In genomic region chr10:118607768-118608354, GRCh38 we compare ENCODE assay signal across 26 cellular contexts. TPM values are rescaled to one million over a fixed set of nuclear protein-coding genes. Genes with fewer than 3 reads are reported as not detected.
"Had no signal": no experiment of that assay in that cellular context is flagged by ENCODE, and none has a peak within 500 bp of the region (broad histone marks: within the 10 kb centered on the region; RNA-seq: fewer than 3 reads in every experiment).

No MANE protein-coding gene starts in this region.

- H3K4me2 ChIP-seq: neural progenitor cell had no signal

- H3K27ac Mint-ChIP-seq: neural progenitor cell; stimulated activated naive B cell treated with anti-CD40 and anti-IgM and Interleukin-4, amounts not matched to agents 10 μg/mL and 1 μg/mL and 100 μg/mL, for 72 hours; stimulated activated naive CD8-positive, alpha-beta T cell treated with anti-CD3 and anti-CD28 coated beads, Interleukin-15, amount 100 ng/mL, for 72 hours had no signal

- DNase-seq: cortex of kidney; dorsolateral prefrontal cortex; effector CD8-positive, alpha-beta T cell; heart right ventricle; hypothalamus; kidney glomerular epithelial cell; mucosa of descending colon; naive thymus-derived CD8-positive, alpha-beta T cell; posterior cingulate gyrus; spleen; stimulated activated CD4-positive, alpha-beta T cell treated with anti-CD3 and anti-CD28 coated beads, Interleukin-15, amount 100 ng/mL, for 24 hours; stimulated activated CD4-positive, alpha-beta T cell treated with anti-CD3 and anti-CD28 coated beads, Interleukin-1b, Interleukin-23, amount 100 ng/mL, for 48 hours; stimulated activated CD4-positive, alpha-beta T cell treated with anti-CD3 and anti-CD28 coated beads, Interleukin-4, amount 100 ng/mL, for 24 hours; stimulated activated naive B cell treated with anti-CD40 and anti-IgM and Interleukin-4, amounts not matched to agents 10 μg/mL and 1 μg/mL and 100 μg/mL, for 72 hours; stimulated activated naive CD8-positive, alpha-beta T cell treated with anti-CD3 and anti-CD28 coated beads, Interleukin-15, amount 100 ng/mL, for 72 hours; testis had no signal

- H3K4me1 Mint-ChIP-seq: stimulated activated naive B cell treated with anti-CD40 and anti-IgM and Interleukin-4, amounts not matched to agents 10 μg/mL and 1 μg/mL and 100 μg/mL, for 72 hours; stimulated activated naive CD8-positive, alpha-beta T cell treated with anti-CD3 and anti-CD28 coated beads, Interleukin-15, amount 100 ng/mL, for 72 hours had no signal

- H3K36me3 Mint-ChIP-seq: neural progenitor cell; stimulated activated naive B cell treated with anti-CD40 and anti-IgM and Interleukin-4, amounts not matched to agents 10 μg/mL and 1 μg/mL and 100 μg/mL, for 72 hours had no signal

- H3K27me3 Mint-ChIP-seq: stimulated activated naive CD8-positive, alpha-beta T cell treated with anti-CD3 and anti-CD28 coated beads, Interleukin-15, amount 100 ng/mL, for 72 hours had no signal

- H3K9me3 Mint-ChIP-seq: neural progenitor cell had no signal

- H3K4me3 Mint-ChIP-seq: naive thymus-derived CD8-positive, alpha-beta T cell; neural progenitor cell; stimulated activated naive B cell treated with anti-CD40 and anti-IgM and Interleukin-4, amounts not matched to agents 10 μg/mL and 1 μg/mL and 100 μg/mL, for 72 hours; stimulated activated naive CD8-positive, alpha-beta T cell treated with anti-CD3 and anti-CD28 coated beads, Interleukin-15, amount 100 ng/mL, for 72 hours had no signal

- H3K4me1 ChIP-seq: heart right ventricle, neural progenitor cell, testis, tibial nerve had no signal

- H2AFZ ChIP-seq: neural progenitor cell had no signal

- H3K4me3 ChIP-seq: dorsolateral prefrontal cortex, heart right ventricle, mucosa of descending colon, neural progenitor cell, spleen, testis, tibial nerve had no signal

- H3K9ac ChIP-seq: neural progenitor cell had no signal

- H3K27me3 ChIP-seq: neural progenitor cell, testis, tibial nerve had no signal

- ATAC-seq: heart right ventricle; mucosa of descending colon; naive thymus-derived CD8-positive, alpha-beta T cell; sciatic nerve; stimulated activated naive B cell treated with anti-CD40 and anti-IgM and Interleukin-4, amounts not matched to agents 10 μg/mL and 1 μg/mL and 100 μg/mL, for 72 hours; stimulated activated naive CD8-positive, alpha-beta T cell treated with anti-CD3 and anti-CD28 coated beads, Interleukin-15, amount 100 ng/mL, for 72 hours had no signal

- H3K9me3 ChIP-seq: mucosa of descending colon, testis had no signal

- H3K27ac ChIP-seq: dorsolateral prefrontal cortex, heart right ventricle, neural progenitor cell, spleen, testis, tibial nerve had no signal

- H3K36me3 ChIP-seq: heart right ventricle, neural progenitor cell, spleen, tibial nerve had no signal

RNA-seq across cellular contexts. Expression of gene PRLHR, which starts 12.4 kb away (rescaled TPM):
- total RNA-seq: fibroblast of lung; glomerular endothelial cell; heart right ventricle; lower leg skin; mucosa of descending colon; naive thymus-derived CD8-positive, alpha-beta T cell; osteoblast; pulmonary artery endothelial cell; sciatic nerve; skeletal muscle tissue; spleen; subcutaneous adipose tissue; tibial nerve had no signal
- polyA plus RNA-seq: fibroblast of lung; heart right ventricle; naive thymus-derived CD8-positive, alpha-beta T cell; spleen had no signal
